ENCODE assay signal across 8 cellular contexts in genomic region chr12:22709292-22709691, GRCh38.
A peak's percentile ranks its signal among the peaks of the same experiment; 100 is the strongest.
DNase-seq lines count a peak whose midpoint lies in the region; ATAC-seq and TF ChIP-seq lines count a peak whose summit lies in the region.

No MANE protein-coding gene starts in this region.

- no peaks in the 10 kb centered on the region for H3K9me3 ChIP-seq in tibial nerve

- DNase-seq in NOMO-1 (lab: John Stamatoyannopoulos, UW; ENCODE audit: unreplicated experiment in 2 of 2), result peak; percentile 5 to 62
- no peak for DNase-seq in NOMO-1 treated with dmso at 0.1 percent for 144 hours (lab: John Stamatoyannopoulos, UW; ENCODE audit: unreplicated experiment)
- peak; percentile 40 for DNase-seq in NCI-H748 (lab: John Stamatoyannopoulos, UW; ENCODE audit: unreplicated experiment)
- DNase-seq in fibroblast of peridontal ligament (ENCODE audit: extremely low read depth), result peak; percentile 69
- no peak for DNase-seq in tibial nerve (ENCODE audit: low spot score in 2 of 2)
- no peak for DNase-seq in activated naive CD4-positive, alpha-beta T cell treated with Interleukin-2 at 50 U/mL for 16 hours
- no peak for DNase-seq in CD1c-positive myeloid dendritic cell (ENCODE audit: extremely low spot score)

- no peak for TF ChIP-seq EP300 in tibial nerve (IDR thresholded peaks at IDR 0.05)

- no peak for TF ChIP-seq POLR2A in tibial nerve (IDR thresholded peaks at IDR 0.05)

- WGBS in tibial nerve, 2 donors, result 21% methylated on average over 5 of the region's 5 CpGs

- H3K4me3 ChIP-seq in tibial nerve, result no peak overlapping the region

- ATAC-seq in HG03139 (IDR thresholded peaks at IDR 0.05; ENCODE audit: unreplicated experiment), result peak; percentile 53

- no peak overlapping the region for H3K27ac ChIP-seq in tibial nerve

- peak in 4 of 5 experiments; percentile 6 to 60 (median 44) for TF ChIP-seq CTCF in tibial nerve (IDR thresholded peaks at IDR 0.05)

- H3K4me1 ChIP-seq in tibial nerve, result no peaks in the 10 kb centered on the region

- no peaks in the 10 kb centered on the region for H3K36me3 ChIP-seq in tibial nerve

- H3K27me3 ChIP-seq in tibial nerve, result no peaks in the 10 kb centered on the region

Comparison
In these comparisons a context has a peak if more than half of its experiments do, and no peak if none do; other contexts are left out.
1. DNase-seq: peak in NOMO-1 (2 of 2), NCI-H748 (single experiment) and fibroblast of peridontal ligament (single experiment); none in NOMO-1 treated with dmso at 0.1 percent for 144 hours (single experiment), tibial nerve (0 of 2), activated naive CD4-positive, alpha-beta T cell treated with Interleukin-2 at 50 U/mL for 16 hours (single experiment) and CD1c-positive myeloid dendritic cell (single experiment).